ENCODE assay signal across 16 cellular contexts in genomic region chr3:184168363-184169120, GRCh38. TPM values are rescaled to one million over a fixed set of nuclear protein-coding genes. Genes with fewer than 3 reads are reported as not detected.
DNase-seq lines count a peak whose midpoint lies in the region; ATAC-seq and TF ChIP-seq lines count a peak whose summit lies in the region.
"Had no signal": no experiment of that assay in that cellular context is flagged by ENCODE, and none has a peak within 500 bp of the region (broad histone marks: within the 10 kb centered on the region; RNA-seq: fewer than 3 reads in every experiment).

No MANE protein-coding gene starts in this region.

- no CpG with 5 or more reads among the region's 9 CpGs for whole genome bisulfite sequencing in IMR-90 (ENCODE audit: extremely low coverage in 2 of 2, insufficient read length in 1 of 2), 2 experiments
- 66% methylated on average over 9 of the region's 9 CpGs for WGBS in smooth muscle cell (ENCODE audit: low lambda C conversion rate)

- no peak overlapping the region for H4K8ac ChIP-seq in IMR-90 (ENCODE audit: low read depth in 2 of 2, low read length in 2 of 2)

- CTCF ChIA-PET in IMR-90 (lab: Yijun Ruan, JAX), result no interaction called here
- CTCF ChIA-PET in Calu3 (lab: Charles Lee), result interaction anchor here (1.0 kb wide), 1 partner anchor 12 kb away, joined by 5 read pairs; no protein-coding TSS in a partner anchor

- H3K9ac ChIP-seq in IMR-90 (ENCODE audit: low read depth, low read length) (no peak overlapping the region), smooth muscle cell (ENCODE audit: low read depth) (peak overlapping the region; percentile 48)

- no peak overlapping the region for H3K56ac ChIP-seq in IMR-90 (ENCODE audit: extremely low read depth, insufficient read depth, low read length)

- no peak overlapping the region for H2BK120ac ChIP-seq in IMR-90 (ENCODE audit: low read depth, low read length)

- H3K14ac ChIP-seq in IMR-90 (replicated peaks; ENCODE audit: low read depth, low read length), result no peak overlapping the region

- H3K27me3 Mint-ChIP-seq in glutamatergic neuron (ENCODE audit: unreplicated experiment) (peaks cover 8% of the 10 kb centered on the region), Calu3 (ENCODE audit: unreplicated experiment) (no peaks in the 10 kb centered on the region)

- no peak for TF ChIP-seq RAD21 in IMR-90 (IDR thresholded peaks at IDR 0.05; ENCODE audit: low read length)

- peaks cover 31 to 80% of the 10 kb centered on the region in 2 experiments for H3K79me1 ChIP-seq in IMR-90 (ENCODE audit: low read depth in 1 of 2, low read length in 2 of 2)

- no peaks in the 10 kb centered on the region for H3K27me3 ChIP-seq in IMR-90 (ENCODE audit: control insufficient read depth, insufficient read depth, low read length)
- no peaks in the 10 kb centered on the region for H3K27me3 ChIP-seq in smooth muscle cell (ENCODE audit: low read depth)
- H3K27me3 ChIP-seq: adrenal gland, neutrophil had no signal

- no peak overlapping the region; the same call in none of the 2 replicates for H2AK5ac ChIP-seq in IMR-90 (ENCODE audit: low read depth, low read length)

- peaks cover under 1% of the 10 kb centered on the region for H3K4me1 Mint-ChIP-seq in glutamatergic neuron (ENCODE audit: low read depth, unreplicated experiment)
- no peaks in the 10 kb centered on the region for H3K4me1 Mint-ChIP-seq in Calu3 (ENCODE audit: low read depth, unreplicated experiment)

- H3F3A ChIP-seq in smooth muscle cell (ENCODE audit: low read depth), result peaks cover 33% of the 10 kb centered on the region

- ATAC-seq in IMR-90 (ENCODE audit: low read depth) (peak; percentile 57), GM21529 (IDR thresholded peaks at IDR 0.05; ENCODE audit: unreplicated experiment) (no peak), GM21390 (IDR thresholded peaks at IDR 0.05; ENCODE audit: unreplicated experiment) (no peak), GM19324 (IDR thresholded peaks at IDR 0.05; ENCODE audit: low FRiP score, unreplicated experiment) (no peak)

- peak overlapping the region; percentile 24 for H2BK5ac ChIP-seq in IMR-90 (ENCODE audit: low read depth, low read length, poor library complexity, severe bottlenecking)

- no peak overlapping the region for H4K91ac ChIP-seq in IMR-90 (ENCODE audit: insufficient read depth, low read depth, low read length)

- H3K4me2 ChIP-seq in IMR-90 (ENCODE audit: low read depth, low read length) (no peak overlapping the region), smooth muscle cell (no peak overlapping the region)

- H3K9me3 Mint-ChIP-seq in glutamatergic neuron (ENCODE audit: unreplicated experiment) (no peaks in the 10 kb centered on the region), Calu3 (ENCODE audit: low read depth, unreplicated experiment) (no peaks in the 10 kb centered on the region)

- H3K36me3 Mint-ChIP-seq in glutamatergic neuron (ENCODE audit: unreplicated experiment), result peaks cover 11% of the 10 kb centered on the region
- peaks cover 45% of the 10 kb centered on the region for H3K36me3 Mint-ChIP-seq in Calu3 (ENCODE audit: insufficient read depth, unreplicated experiment)

- intact Hi-C loops in IMR-90 (cut with micrococcal nuclease), result no loop called here
- intact Hi-C loops in Calu3 (cut with micrococcal nuclease; ENCODE audit: unreplicated experiment), result no loop called here

- H3K18ac ChIP-seq in IMR-90 (ENCODE audit: low read depth, low read length), result no peak overlapping the region

- TF ChIP-seq CTCF in IMR-90 (conservative IDR thresholded peaks at IDR 0.05; ENCODE audit: low read depth, low read length) (no peak), astrocyte of the cerebellum (IDR thresholded peaks at IDR 0.05; ENCODE audit: low read depth, low read length, missing control alignments) (no peak), glutamatergic neuron (IDR thresholded peaks at IDR 0.05; ENCODE audit: partially characterized antibody, unreplicated experiment) (no peak), smooth muscle cell (IDR thresholded peaks at IDR 0.05; ENCODE audit: borderline replicate concordance, insufficient read depth, poor library complexity, severe bottlenecking) (no peak), Calu3 (IDR thresholded peaks at IDR 0.05; ENCODE audit: unreplicated experiment) (no peak)

- H3K36me3 ChIP-seq in IMR-90 (ENCODE audit: control insufficient read depth, insufficient read depth, low read length) (peaks cover 78% of the 10 kb centered on the region), smooth muscle cell (ENCODE audit: low read depth) (no peaks in the 10 kb centered on the region)

- in situ Hi-C loops in IMR-90 (cut with MboI; ENCODE audit: low sequenced_read_pairs), result no loop called here
- in situ Hi-C loops in astrocyte of the cerebellum (cut with HindIII; ENCODE audit: low sequenced_read_pairs), result no loop called here

- H3K27ac Mint-ChIP-seq in glutamatergic neuron (ENCODE audit: unreplicated experiment) (peak overlapping the region; percentile 12), Calu3 (ENCODE audit: unreplicated experiment) (no peak overlapping the region)

- H3K23ac ChIP-seq in IMR-90 (ENCODE audit: low read depth, low read length), result 0 out of 2 replicates have a peak overlapping the region, but pooled peaks have one; percentile 17

- TF ChIP-seq POLR2A in IMR-90 (IDR thresholded peaks at IDR 0.05; ENCODE audit: low read depth, low read length), result no peak

- dilution Hi-C loops in IMR-90 (cut with HindIII; ENCODE audit: low sequenced_read_pairs, unreplicated experiment), result no loop called here

- H4K5ac ChIP-seq in IMR-90 (ENCODE audit: low read depth, low read length), result no peak overlapping the region

- no TSS peak for BruUV-seq in IMR-90 (replicated peaks; lab: Mats Ljungman, UMichigan)
- no TSS peak for BruUV-seq in Calu3 (replicated peaks; lab: Mats Ljungman, UMichigan)

- no peak overlapping the region for H2BK20ac ChIP-seq in IMR-90 (ENCODE audit: low read depth, low read length)

- DNase-seq in IMR-90 (peak; percentile 84), astrocyte of the cerebellum (ENCODE audit: low read depth) (peak; percentile 78), glutamatergic neuron (no peak), smooth muscle cell (lab: John Stamatoyannopoulos, UW; ENCODE audit: unreplicated experiment) (no peak), Calu3 (no peak)
- DNase-seq: activated T-cell treated with anti-CD3 and anti-CD28 coated beads for 4 hours, adrenal gland, hippocampal formation, Kasumi-1, NCI-H2029 treated with DMSO at 0.1 percent for 48 hours, NCI-H748 treated with DMSO at 0.1 percent for 48 hours had no signal

- H3K9me3 ChIP-seq in IMR-90 (ENCODE audit: control insufficient read depth, insufficient read depth, low read length), result no peaks in the 10 kb centered on the region
- H3K9me3 ChIP-seq in smooth muscle cell (replicated peaks; ENCODE audit: low read depth), result no peaks in the 10 kb centered on the region
- H3K9me3 ChIP-seq: adrenal gland, neutrophil had no signal

- H3K4me3 ChIP-seq in IMR-90 (ENCODE audit: insufficient read depth, low read depth, low read length) (no peak overlapping the region), astrocyte of the cerebellum (ENCODE audit: low read depth, low read length) (no peak overlapping the region), smooth muscle cell (no peak overlapping the region)
- H3K4me3 ChIP-seq: adrenal gland, lung had no signal

- peaks cover 10% of the 10 kb centered on the region for H3K79me2 ChIP-seq in smooth muscle cell (ENCODE audit: low read depth)

- H2AFZ ChIP-seq in IMR-90 (replicated peaks; ENCODE audit: low read length, poor library complexity), result no peak overlapping the region
- H2AFZ ChIP-seq in smooth muscle cell (ENCODE audit: low read depth), result no peak overlapping the region

- H3K4me1 ChIP-seq in IMR-90 (ENCODE audit: control insufficient read depth, insufficient read depth, low read length) (peaks cover 18% of the 10 kb centered on the region), smooth muscle cell (ENCODE audit: low read depth) (no peaks in the 10 kb centered on the region)
- H3K4me1 ChIP-seq: adrenal gland had no signal

- peaks cover 51% of the 10 kb centered on the region for H4K20me1 ChIP-seq in IMR-90 (ENCODE audit: insufficient read depth, low read length)
- H4K20me1 ChIP-seq in smooth muscle cell (ENCODE audit: low read depth), result peaks cover 37% of the 10 kb centered on the region

- H3K27ac ChIP-seq in IMR-90 (ENCODE audit: insufficient read depth, low read length) (no peak overlapping the region; the same call in 1 of the 2 replicates), smooth muscle cell (ENCODE audit: low read depth) (peak overlapping the region; percentile 82)
- H3K27ac ChIP-seq: adrenal gland, neutrophil had no signal

- no peak overlapping the region for H2BK15ac ChIP-seq in IMR-90 (ENCODE audit: low read depth, low read length)

- H3K4me3 Mint-ChIP-seq in glutamatergic neuron (ENCODE audit: unreplicated experiment) (no peak overlapping the region), Calu3 (ENCODE audit: low read depth, unreplicated experiment) (no peak overlapping the region)

- peak overlapping the region; percentile 47 for H2AK9ac ChIP-seq in IMR-90 (replicated peaks; ENCODE audit: low read depth, low read length, poor library complexity)

- POLR2A ChIA-PET in IMR-90 (lab: Charles Lee; ENCODE audit: unreplicated experiment), result no interaction called here

- peak overlapping the region; percentile 39; the same call in 1 of the 2 replicates for H3K4ac ChIP-seq in IMR-90 (ENCODE audit: low read depth, low read length)

- peaks cover 23% of the 10 kb centered on the region for H3K9me1 ChIP-seq in IMR-90 (ENCODE audit: insufficient read depth, low read length)

RNA-seq across cellular contexts. Expression of gene AP2M1, which starts 6.1 kb away (rescaled TPM):
- total RNA-seq in IMR-90 (2012; rRNA removed), result 855 and 876 TPM in 2 replicates
- polyA plus RNA-seq in IMR-90 (2012; rRNA removed), result 1,065 and 1,068 TPM in 2 replicates
- polyA plus RNA-seq in IMR-90 (2012; cell fraction: cytosol; rRNA removed), result 678 and 934 TPM in 2 replicates
- polyA plus RNA-seq in IMR-90 (2012; cell fraction: nucleus; rRNA removed; ENCODE audit: low replicate concordance), result 745 and 883 TPM in 2 replicates
- total RNA-seq in glutamatergic neuron (ENCODE audit: unreplicated experiment), result 315 TPM
- 444 and 464 TPM in 2 replicates for total RNA-seq in smooth muscle cell
- polyA plus RNA-seq in smooth muscle cell, result 772 and 784 TPM in 2 replicates
- total RNA-seq in Calu3 (2022), result 394 and 401 TPM in 2 replicates

RNA-seq across cellular contexts. Expression of gene DVL3, which starts 13.4 kb away (rescaled TPM):
- total RNA-seq in IMR-90 (2012; rRNA removed) (23.3 and 24.2 TPM in 2 replicates), glutamatergic neuron (ENCODE audit: unreplicated experiment) (213 TPM), smooth muscle cell (40.2 and 42.5 TPM in 2 replicates), Calu3 (2022) (105 and 106 TPM in 2 replicates)
- polyA plus RNA-seq in IMR-90 (2012; rRNA removed) (40.4 and 41.2 TPM in 2 replicates), smooth muscle cell (87.7 and 122 TPM in 2 replicates)
- 20.9 and 33.6 TPM in 2 replicates for polyA plus RNA-seq in IMR-90 (2012; cell fraction: cytosol; rRNA removed)
- 168 and 247 TPM in 2 replicates for polyA plus RNA-seq in IMR-90 (2012; cell fraction: nucleus; rRNA removed; ENCODE audit: low replicate concordance)

RNA-seq across cellular contexts. Expression of gene ABCF3, which starts 17.5 kb away (rescaled TPM):
- total RNA-seq in IMR-90 (2012; rRNA removed) (35.0 and 36.9 TPM in 2 replicates), glutamatergic neuron (ENCODE audit: unreplicated experiment) (87.9 TPM), smooth muscle cell (34.6 and 40.4 TPM in 2 replicates), Calu3 (2022) (114 and 116 TPM in 2 replicates)
- polyA plus RNA-seq in IMR-90 (2012; rRNA removed) (58.3 and 59.2 TPM in 2 replicates), smooth muscle cell (46.3 and 69.1 TPM in 2 replicates)
- polyA plus RNA-seq in IMR-90 (2012; cell fraction: cytosol; rRNA removed), result 37.0 and 55.1 TPM in 2 replicates
- polyA plus RNA-seq in IMR-90 (2012; cell fraction: nucleus; rRNA removed; ENCODE audit: low replicate concordance), result 175 and 264 TPM in 2 replicates

RNA-seq across cellular contexts. Expression of gene EIF2B5, which starts 33.4 kb away (rescaled TPM):
- 32.5 and 37.6 TPM in 2 replicates for total RNA-seq in IMR-90 (2012; rRNA removed)
- polyA plus RNA-seq in IMR-90 (2012; rRNA removed), result 29.5 and 31.7 TPM in 2 replicates
- polyA plus RNA-seq in IMR-90 (2012; cell fraction: cytosol; rRNA removed), result 15.9 and 20.4 TPM in 2 replicates
- 70.7 and 100 TPM in 2 replicates for polyA plus RNA-seq in IMR-90 (2012; cell fraction: nucleus; rRNA removed; ENCODE audit: low replicate concordance)
- 41.6 TPM for total RNA-seq in glutamatergic neuron (ENCODE audit: unreplicated experiment)
- 23.5 and 25.3 TPM in 2 replicates for total RNA-seq in smooth muscle cell
- polyA plus RNA-seq in smooth muscle cell, result 32.3 and 50.4 TPM in 2 replicates
- total RNA-seq in Calu3 (2022), result 79.6 and 87.9 TPM in 2 replicates

Comparison
In these comparisons a context has a peak if more than half of its experiments do, and no peak if none do; other contexts are left out.
1. DNase-seq: peak in IMR-90 (single experiment) and astrocyte of the cerebellum (single experiment); none in glutamatergic neuron (single experiment), smooth muscle cell (single experiment) and Calu3 (single experiment).